27 cellular contexts compared by ENCODE assay signal in the genomic region with DNA sequence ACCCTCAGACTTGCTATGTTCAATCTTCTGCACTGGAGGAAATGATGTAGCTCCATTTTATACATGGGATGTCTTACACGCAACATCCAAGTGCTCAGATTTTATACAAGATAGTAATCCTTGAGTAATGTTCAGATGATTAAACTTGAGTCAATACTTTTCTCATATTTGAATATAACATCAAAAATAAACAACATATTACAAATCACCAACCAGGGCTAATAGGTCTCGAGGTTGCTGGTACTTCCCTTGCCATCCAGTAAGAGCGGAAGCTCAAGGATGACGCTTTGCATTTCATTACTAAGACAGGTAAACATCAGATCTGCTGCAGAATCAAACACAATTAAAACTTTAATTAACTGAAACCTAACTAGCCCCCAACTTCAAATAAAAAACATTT.
"Had no signal": no experiment of that assay in that cellular context is flagged by ENCODE, and none has a peak within 500 bp of the region (broad histone marks: within the 10 kb centered on the region; RNA-seq: fewer than 3 reads in every experiment).

No MANE protein-coding gene starts in this region.

- H3K4me1 Mint-ChIP-seq: neural crest cell had no signal

- ATAC-seq: effector memory CD8-positive, alpha-beta T cell; left lung; mucosa of descending colon; natural killer cell treated with Interleukin-12 subunit alpha and Interleukin-12 subunit beta and Interleukin-15 and Interleukin-18, amount 100 ng/mL, for 72 hours; pancreas; right lobe of liver; stimulated activated memory B cell treated with anti-CD40 and anti-IgM and Interleukin-4, amounts not matched to agents 10 μg/mL and 1 μg/mL and 100 μg/mL, for 72 hours; stimulated activated naive CD8-positive, alpha-beta T cell treated with anti-CD3 and anti-CD28 coated beads, Interleukin-15, Interleukin-2, amounts not matched to agents 100 U/mL and 50 U/mL, for 24 hours had no signal

- DNase-seq: cortex of kidney; effector memory CD8-positive, alpha-beta T cell; hypothalamus; immature natural killer cell; kidney; left lung; mesenchymal stem cell; mucosa of descending colon; naive B cell; pancreas; right lobe of liver; stimulated activated CD4-positive, alpha-beta T cell treated with anti-CD3 and anti-CD28 coated beads, Interleukin-12 subunit alpha, Interleukin-12 subunit beta, amount 100 ng/mL, for 4 hours; stimulated activated CD4-positive, alpha-beta T cell treated with anti-CD3 and anti-CD28 coated beads, Interleukin-1b, Interleukin-23, amount 100 ng/mL, for 48 hours; stimulated activated CD4-positive, alpha-beta T cell treated with anti-CD3 and anti-CD28 coated beads, Interleukin-4, amount 100 ng/mL, for 24 hours; stimulated activated naive CD8-positive, alpha-beta T cell treated with anti-CD3 and anti-CD28 coated beads, Interleukin-15, Interleukin-2, amounts not matched to agents 100 U/mL and 50 U/mL, for 24 hours; substantia nigra; testis had no signal

- H3K9me3 Mint-ChIP-seq: immature natural killer cell had no signal

- H3K4me2 ChIP-seq: smooth muscle cell had no signal

- H3K36me3 ChIP-seq: left lung, neutrophil, pancreas, right lobe of liver had no signal

- H3K27me3 Mint-ChIP-seq: effector memory CD8-positive, alpha-beta T cell; naive B cell; natural killer cell treated with Interleukin-12 subunit alpha and Interleukin-12 subunit beta and Interleukin-15 and Interleukin-18, amount 100 ng/mL, for 72 hours; stimulated activated memory B cell treated with anti-CD40 and anti-IgM and Interleukin-4, amounts not matched to agents 10 μg/mL and 1 μg/mL and 100 μg/mL, for 72 hours; type B pancreatic cell had no signal

- H3K4me1 ChIP-seq: left lung, pancreas, right lobe of liver had no signal

- H3K27me3 ChIP-seq: left lung, neutrophil, pancreas, right lobe of liver, testis, tibial artery had no signal

- H3K9me3 ChIP-seq: left lung, mucosa of descending colon, neutrophil, pancreas, right lobe of liver, testis, tibial artery had no signal

- H3K4me3 ChIP-seq: left lung, mucosa of descending colon, pancreas, right lobe of liver, smooth muscle cell, testis, tibial artery had no signal

- H3K27ac Mint-ChIP-seq: mesothelial cell of epicardium, progenitor cell of endocrine pancreas, type B pancreatic cell had no signal

- H3K27ac ChIP-seq: left lung, neutrophil, pancreas, right lobe of liver, testis, tibial artery had no signal

- FAIRE-seq: frontal cortex, kidney, pancreas had no signal

- H3K4me3 Mint-ChIP-seq: effector memory CD8-positive, alpha-beta T cell; immature natural killer cell; mesothelial cell of epicardium; naive B cell; natural killer cell treated with Interleukin-12 subunit alpha and Interleukin-12 subunit beta and Interleukin-15 and Interleukin-18, amount 100 ng/mL, for 72 hours; neural crest cell; stimulated activated memory B cell treated with anti-CD40 and anti-IgM and Interleukin-4, amounts not matched to agents 10 μg/mL and 1 μg/mL and 100 μg/mL, for 72 hours; type B pancreatic cell had no signal
